8 cellular contexts compared by ENCODE assay signal in the genomic region with DNA sequence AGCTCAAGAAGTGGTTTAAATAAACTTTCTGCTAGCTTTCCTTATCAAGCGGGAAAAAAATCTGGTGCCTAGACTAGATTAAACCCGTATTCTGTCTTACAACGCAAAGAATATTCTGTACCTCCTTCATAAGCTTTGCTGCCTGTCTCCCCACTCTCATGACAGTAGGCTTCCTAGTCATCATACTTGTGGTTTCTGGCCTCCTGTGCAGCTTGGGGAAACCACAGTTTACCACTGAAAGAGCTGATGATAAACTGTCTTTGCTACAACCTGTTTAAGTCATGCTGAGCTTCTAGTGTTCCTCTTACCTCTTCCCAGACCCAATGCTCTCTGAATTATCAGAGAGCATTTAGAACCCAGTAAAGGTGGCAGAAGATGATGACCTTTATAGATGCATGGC. TPM values are rescaled to one million over a fixed set of nuclear protein-coding genes. Genes with fewer than 3 reads are reported as not detected.
A peak's percentile ranks its signal among the peaks of the same experiment; 100 is the strongest.
DNase-seq lines count a peak whose midpoint lies in the region; ATAC-seq, FAIRE-seq and TF ChIP-seq lines count a peak whose summit lies in the region.

No MANE protein-coding gene starts in this region.

- CTCF ChIA-PET in activated CD4-positive, alpha-beta memory T cell treated with anti-CD3 and anti-CD28 coated beads for 36 hours (lab: Charles Lee), result interaction anchor here (0.5 to 1.8 kb wide), 8 partner anchors 10 to 489 kb away, joined by 3 to 10 read pairs (median 4); no protein-coding TSS in a partner anchor
- CTCF ChIA-PET in PC-3 (lab: Charles Lee), result interaction anchor here (0.6 kb wide), 1 partner anchor 154 kb away, joined by 3 read pairs; no protein-coding TSS in a partner anchor

- no peak overlapping the region for H3K14ac ChIP-seq in mesenchymal stem cell (ENCODE audit: low read length in 2 of 2)

- intact Hi-C loops in activated CD4-positive, alpha-beta memory T cell treated with anti-CD3 and anti-CD28 coated beads for 36 hours (cut with micrococcal nuclease), result loop anchor here (1.0 to 10.0 kb wide), 3 partner anchors 12 to 429 kb away; no protein-coding TSS in a partner anchor
- intact Hi-C loops in PC-3 (cut with micrococcal nuclease), result no loop called here

- H3K27ac ChIP-seq in mesenchymal stem cell (ENCODE audit: low read length, poor library complexity, severe bottlenecking), result peak overlapping the region; percentile 43
- H3K27ac ChIP-seq in PC-3 (ENCODE audit: low read length), result no peak overlapping the region

- no peak overlapping the region for H2AFZ ChIP-seq in mesenchymal stem cell (ENCODE audit: low read depth, low read length)
- H2AFZ ChIP-seq in PC-3 (ENCODE audit: low read length), result no peak overlapping the region

- no peak overlapping the region for H3K4me2 ChIP-seq in mesenchymal stem cell (ENCODE audit: low read length, poor library complexity, severe bottlenecking)
- no peak overlapping the region for H3K4me2 ChIP-seq in PC-3 (ENCODE audit: low read length)

- H3K4me3 ChIP-seq in mesenchymal stem cell (ENCODE audit: insufficient read depth in 1 of 2, low read depth in 1 of 2, low read length in 2 of 2), result no peak overlapping the region
- H3K4me3 ChIP-seq in PC-3 (ENCODE audit: low read length), result no peak overlapping the region

- H3K4me1 ChIP-seq in mesenchymal stem cell (ENCODE audit: control insufficient read depth, insufficient read depth, low read depth, low read length), result peaks cover 20% of the 10 kb centered on the region
- H3K4me1 ChIP-seq in PC-3 (ENCODE audit: insufficient read depth, low read length), result no peaks in the 10 kb centered on the region

- H3F3A ChIP-seq in PC-3 (ENCODE audit: low read length, unreplicated experiment), result no peaks in the 10 kb centered on the region

- H3K79me2 ChIP-seq in PC-3 (ENCODE audit: low read length), result no peaks in the 10 kb centered on the region

- H3K27me3 ChIP-seq in mesenchymal stem cell (ENCODE audit: control insufficient read depth in 1 of 2, insufficient read depth in 1 of 2, low read length in 2 of 2), result no peaks in the 10 kb centered on the region
- H3K27me3 ChIP-seq in PC-3 (ENCODE audit: low read length), result no peaks in the 10 kb centered on the region

- ATAC-seq in HG03064 (IDR thresholded peaks at IDR 0.05; ENCODE audit: low read depth, unreplicated experiment) (peak; percentile 87), PC-3 (no peak)

- no peak overlapping the region for H4K8ac ChIP-seq in mesenchymal stem cell (ENCODE audit: low read length)

- no peak overlapping the region for H3K4me3 Mint-ChIP-seq in activated CD4-positive, alpha-beta memory T cell treated with anti-CD3 and anti-CD28 coated beads for 36 hours

- FAIRE-seq in GM19239 (lab: Jason Lieb, UNC), result peak; percentile 98

- H4K91ac ChIP-seq in mesenchymal stem cell (ENCODE audit: low read length), result no peak overlapping the region

- no peak overlapping the region for H2BK5ac ChIP-seq in mesenchymal stem cell (ENCODE audit: low read depth, low read length, poor library complexity, severe bottlenecking)

- H4K20me1 ChIP-seq in PC-3 (ENCODE audit: low read length), result no peaks in the 10 kb centered on the region

- no peaks in the 10 kb centered on the region for H3K27me3 Mint-ChIP-seq in activated CD4-positive, alpha-beta memory T cell treated with anti-CD3 and anti-CD28 coated beads for 36 hours

- WGBS in mesenchymal stem cell, result 90% methylated on average over 3 of the region's 3 CpGs

- H3K9me2 ChIP-seq in PC-3 (replicated peaks; ENCODE audit: low read length), result no peaks in the 10 kb centered on the region

- H3K9ac ChIP-seq in mesenchymal stem cell (ENCODE audit: low read length), result no peak overlapping the region
- H3K9ac ChIP-seq in PC-3 (ENCODE audit: low read length), result no peak overlapping the region

- peak; percentile 13 for DNase-seq in GM19239 (ENCODE audit: insufficient read length, low spot score)
- DNase-seq in activated CD4-positive, alpha-beta memory T cell treated with anti-CD3 and anti-CD28 coated beads for 36 hours, result peak; percentile 79
- DNase-seq in mesenchymal stem cell, result peak; percentile 87
- DNase-seq in PC-3, result no peak
- no peak for DNase-seq in NCI-H2227 treated with DMSO at 0.1 percent for 48 hours (lab: John Stamatoyannopoulos, UW)
- no peak for DNase-seq in pons (ENCODE audit: low spot score)
- no peak for DNase-seq in germinal center (ENCODE audit: low spot score)

- H3K9me3 ChIP-seq in mesenchymal stem cell (ENCODE audit: control insufficient read depth, low read length) (no peaks in the 10 kb centered on the region), PC-3 (ENCODE audit: low read length) (no peaks in the 10 kb centered on the region)

- H3K27ac Mint-ChIP-seq in activated CD4-positive, alpha-beta memory T cell treated with anti-CD3 and anti-CD28 coated beads for 36 hours, result peak overlapping the region; percentile 60

- no peak overlapping the region for H2AK5ac ChIP-seq in mesenchymal stem cell (ENCODE audit: low read length, severe bottlenecking)

- H3K4ac ChIP-seq in mesenchymal stem cell (ENCODE audit: low read depth in 1 of 2, low read length in 2 of 2), result no peak overlapping the region

- no peak overlapping the region for H2BK15ac ChIP-seq in mesenchymal stem cell (ENCODE audit: low read depth, poor library complexity, severe bottlenecking)

- H3K23ac ChIP-seq in mesenchymal stem cell (ENCODE audit: low read length in 2 of 2), result no peak overlapping the region

- no peak overlapping the region for H2BK120ac ChIP-seq in mesenchymal stem cell (ENCODE audit: low read depth, low read length)

- no peaks in the 10 kb centered on the region for H3K36me3 Mint-ChIP-seq in activated CD4-positive, alpha-beta memory T cell treated with anti-CD3 and anti-CD28 coated beads for 36 hours

- BruUV-seq in PC-3 (replicated peaks; lab: Mats Ljungman, UMichigan), result no TSS peak

- POLR2A ChIA-PET in activated CD4-positive, alpha-beta memory T cell treated with anti-CD3 and anti-CD28 coated beads for 36 hours (lab: Charles Lee), result interaction anchor here (0.8 to 1.3 kb wide), 5 partner anchors 9 to 461 kb away, joined by 3 to 4 read pairs (median 3); no protein-coding TSS in a partner anchor
- POLR2A ChIA-PET in PC-3 (lab: Charles Lee; ENCODE audit: unreplicated experiment), result no interaction called here

- no peak overlapping the region for H3K18ac ChIP-seq in mesenchymal stem cell (ENCODE audit: low read depth in 1 of 2, low read length in 2 of 2)

- H3K9me3 Mint-ChIP-seq in activated CD4-positive, alpha-beta memory T cell treated with anti-CD3 and anti-CD28 coated beads for 36 hours, result no peaks in the 10 kb centered on the region

- H3K4me1 Mint-ChIP-seq in activated CD4-positive, alpha-beta memory T cell treated with anti-CD3 and anti-CD28 coated beads for 36 hours (ENCODE audit: low read depth), result peaks cover 30% of the 10 kb centered on the region

- no peak for TF ChIP-seq CTCF in PC-3 (conservative IDR thresholded peaks at IDR 0.05; ENCODE audit: low read depth, low read length)

- H3K36me3 ChIP-seq in mesenchymal stem cell (ENCODE audit: control insufficient read depth in 1 of 2, insufficient read depth in 2 of 2, low read depth in 1 of 2, low read length in 2 of 2) (peaks cover 4 to 26% of the 10 kb centered on the region in 2 experiments), PC-3 (ENCODE audit: low read depth, low read length) (peaks cover 6% of the 10 kb centered on the region; the same call in 1 of the 2 replicates)

- H3K79me1 ChIP-seq in mesenchymal stem cell (replicated peaks; ENCODE audit: low read length, poor library complexity, severe bottlenecking), result no peaks in the 10 kb centered on the region

- H2BK12ac ChIP-seq in mesenchymal stem cell (ENCODE audit: low read length in 2 of 2), result no peak overlapping the region

RNA-seq across cellular contexts. Expression of a gene that starts 55.0 kb away (rescaled TPM):
- total RNA-seq in activated CD4-positive, alpha-beta memory T cell treated with anti-CD3 and anti-CD28 coated beads for 36 hours, result 1 to 10 TPM in 1 of 2 experiments, under 1 TPM in 1; 0.62 to 1.3 TPM
- polyA plus RNA-seq in mesenchymal stem cell (2013, experiment 1 of 2), result 1.1 TPM
- polyA plus RNA-seq in mesenchymal stem cell (2013, experiment 2 of 2), result 1.1 TPM
- 44.2 and 80.5 TPM in 2 replicates for total RNA-seq in PC-3 (2014; rRNA removed)

Comparison
In these comparisons a context has a peak if more than half of its experiments do, and no peak if none do; other contexts are left out.
1. DNase-seq: peak in GM19239 (single experiment), activated CD4-positive, alpha-beta memory T cell treated with anti-CD3 and anti-CD28 coated beads for 36 hours (single experiment) and mesenchymal stem cell (single experiment); none in PC-3 (single experiment), NCI-H2227 treated with DMSO at 0.1 percent for 48 hours (single experiment), pons (single experiment) and germinal center (single experiment).
2. RNA of a gene that starts 55.0 kb away (total RNA-seq): 44.2 to 80.5 TPM in PC-3; 0.62 to 1.3 TPM in activated CD4-positive, alpha-beta memory T cell treated with anti-CD3 and anti-CD28 coated beads for 36 hours; every median in the first group is over 10 times any median in the second.